In genomic region chr18:73980289-73980979, GRCh38 we compare ENCODE assay signal across 9 cellular contexts.
DNase-seq lines count a peak whose midpoint lies in the region; ATAC-seq, FAIRE-seq and TF ChIP-seq lines count a peak whose summit lies in the region.
"Had no signal": no experiment of that assay in that cellular context is flagged by ENCODE, and none has a peak within 500 bp of the region (broad histone marks: within the 10 kb centered on the region; RNA-seq: fewer than 3 reads in every experiment).

No MANE protein-coding gene starts in this region.

- DNase-seq in ELF-1 (ENCODE audit: low read depth, low spot score) (peak; percentile 52), MM.1S (no peak), K562 (ENCODE audit: extremely low read depth in 1 of 4, low spot score in 3 of 4) (peak in 3 of 4 experiments; percentile 9 to 29 (median 16)), mesenchymal stem cell (peak; percentile 54), C1 segment of cervical spinal cord (lab: John Stamatoyannopoulos, UW) (no peak), NK-92 (lab: John Stamatoyannopoulos, UW; ENCODE audit: unreplicated experiment) (no peak), left colon (no peak)

- H2AFZ ChIP-seq in MM.1S (ENCODE audit: low read length) (no peak overlapping the region), K562 (ENCODE audit: low read depth, low read length) (no peak overlapping the region), mesenchymal stem cell (ENCODE audit: low read depth, low read length) (no peak overlapping the region)

- ATAC-seq in K562: peak; percentile 75
- ATAC-seq in left colon: no peak
- no peak for ATAC-seq in GM21423 (IDR thresholded peaks at IDR 0.05; ENCODE audit: unreplicated experiment)

- TF ChIP-seq EP300 in K562 (IDR thresholded peaks at IDR 0.05; ENCODE audit: low read length): no peak

- H3K23ac ChIP-seq in mesenchymal stem cell (ENCODE audit: low read length in 2 of 2): no peak overlapping the region

- H3K4me2 ChIP-seq in MM.1S (ENCODE audit: low read depth, low read length) (no peak overlapping the region), K562 (ENCODE audit: insufficient read depth, low read length) (no peak overlapping the region), mesenchymal stem cell (ENCODE audit: low read length, poor library complexity, severe bottlenecking) (no peak overlapping the region)

- no peak overlapping the region for H3K4ac ChIP-seq in mesenchymal stem cell (ENCODE audit: low read depth in 1 of 2, low read length in 2 of 2)

- no peak overlapping the region for H2BK120ac ChIP-seq in mesenchymal stem cell (ENCODE audit: low read depth, low read length)

- peak overlapping the region; percentile 2 for H2BK15ac ChIP-seq in mesenchymal stem cell (ENCODE audit: low read depth, poor library complexity, severe bottlenecking)

- no peaks in the 10 kb centered on the region for H3K27me3 ChIP-seq in MM.1S (replicated peaks; ENCODE audit: insufficient read depth, low read length)
- no peaks in the 10 kb centered on the region for H3K27me3 ChIP-seq in K562 (ENCODE audit: control insufficient read depth in 2 of 2, insufficient read depth in 2 of 2, low read length in 2 of 2)
- H3K27me3 ChIP-seq in mesenchymal stem cell (ENCODE audit: control insufficient read depth in 1 of 2, insufficient read depth in 1 of 2, low read length in 2 of 2): no peaks in the 10 kb centered on the region

- H4K20me1 ChIP-seq in MM.1S (ENCODE audit: insufficient read depth, low read length): no peaks in the 10 kb centered on the region
- H4K20me1 ChIP-seq in K562 (replicated peaks; ENCODE audit: control insufficient read depth, insufficient read depth, low read length): no peaks in the 10 kb centered on the region

- H3K79me2 ChIP-seq in MM.1S (ENCODE audit: low read length) (no peaks in the 10 kb centered on the region), K562 (ENCODE audit: control insufficient read depth, insufficient read depth, low read length) (no peaks in the 10 kb centered on the region)

- in situ Hi-C loops in K562 (cut with MboI): no loop called here

- H2AK5ac ChIP-seq in mesenchymal stem cell (ENCODE audit: low read length, severe bottlenecking): no peak overlapping the region

- peak overlapping the region in 1 of 2 experiments; percentile 15 for H2BK12ac ChIP-seq in mesenchymal stem cell (ENCODE audit: low read length in 2 of 2)

- H3K4me1 ChIP-seq in MM.1S (ENCODE audit: low read length) (no peaks in the 10 kb centered on the region), K562 (replicated peaks in 1 of 2; ENCODE audit: control insufficient read depth in 2 of 2, insufficient read depth in 2 of 2, low read length in 2 of 2) (no peaks in the 10 kb centered on the region), mesenchymal stem cell (ENCODE audit: control insufficient read depth, insufficient read depth, low read depth, low read length) (no peaks in the 10 kb centered on the region)

- no peaks in the 10 kb centered on the region for H3K79me1 ChIP-seq in mesenchymal stem cell (replicated peaks; ENCODE audit: low read length, poor library complexity, severe bottlenecking)

- no peak overlapping the region for H4K91ac ChIP-seq in mesenchymal stem cell (ENCODE audit: low read length)

- no peak for TF ChIP-seq POLR2A in K562 (conservative IDR thresholded peaks at IDR 0.05)

- no peak overlapping the region for H3K14ac ChIP-seq in mesenchymal stem cell (ENCODE audit: low read length in 2 of 2)

- BruUV-seq in K562 (replicated peaks; lab: Mats Ljungman, UMichigan): no TSS peak

- no peak overlapping the region for H3K4me3 ChIP-seq in MM.1S (ENCODE audit: low read length)
- no peak overlapping the region for H3K4me3 ChIP-seq in K562
- H3K4me3 ChIP-seq in mesenchymal stem cell (ENCODE audit: insufficient read depth in 1 of 2, low read depth in 1 of 2, low read length in 2 of 2): no peak overlapping the region

- intact Hi-C loops in K562 (cut with micrococcal nuclease) (no loop called here), left colon (cut with DNase I, micrococcal nuclease) (no loop called here)

- H3K36me3 ChIP-seq in MM.1S (replicated peaks; ENCODE audit: insufficient read depth, low read length) (no peaks in the 10 kb centered on the region), K562 (ENCODE audit: control insufficient read depth, insufficient read depth, low read length) (no peaks in the 10 kb centered on the region), mesenchymal stem cell (ENCODE audit: control insufficient read depth in 1 of 2, insufficient read depth in 2 of 2, low read depth in 1 of 2, low read length in 2 of 2) (no peaks in the 10 kb centered on the region)

- no peaks in the 10 kb centered on the region for H3K9me2 ChIP-seq in MM.1S (replicated peaks; ENCODE audit: insufficient read depth, low read length)

- H3K9me1 ChIP-seq in K562 (ENCODE audit: control insufficient read depth, insufficient read depth, low read length): no peaks in the 10 kb centered on the region

- peak; percentile 10; the same call in 1 of the 2 replicates for TF ChIP-seq CTCF in MM.1S (IDR thresholded peaks at IDR 0.05; ENCODE audit: low read length)
- TF ChIP-seq CTCF in K562 (IDR thresholded peaks at IDR 0.05 in 2 of 3, conservative IDR thresholded peaks at IDR 0.05 in 1 of 3; ENCODE audit: insufficient read depth in 2 of 3, low read depth in 1 of 3, low read length in 3 of 3): peak; percentile 31 to 56 (median 52)

- H3K18ac ChIP-seq in mesenchymal stem cell (ENCODE audit: low read depth in 1 of 2, low read length in 2 of 2): peak overlapping the region in 1 of 2 experiments; percentile 5

- no peak for FAIRE-seq in K562 (lab: Jason Lieb, UNC)
- FAIRE-seq: frontal cortex had no signal

- no peaks in the 10 kb centered on the region for H3K9me3 ChIP-seq in MM.1S (replicated peaks; ENCODE audit: insufficient read depth, low read length)
- H3K9me3 ChIP-seq in K562 (replicated peaks; ENCODE audit: control insufficient read depth, insufficient read depth, low read depth, low read length): no peaks in the 10 kb centered on the region
- no peaks in the 10 kb centered on the region for H3K9me3 ChIP-seq in mesenchymal stem cell (ENCODE audit: control insufficient read depth, low read length)

- no peak overlapping the region for H3K9ac ChIP-seq in MM.1S (ENCODE audit: low read length)
- no peak overlapping the region for H3K9ac ChIP-seq in K562 (ENCODE audit: insufficient read depth in 1 of 2, low read depth in 2 of 2, low read length in 2 of 2)
- H3K9ac ChIP-seq in mesenchymal stem cell (ENCODE audit: low read length): no peak overlapping the region

- POLR2A ChIA-PET in K562 (lab: Yijun Ruan, JAX): no interaction called here

- CTCF ChIA-PET in K562 (lab: Yijun Ruan, JAX; ENCODE audit: low intra/inter-chr PET ratio): no interaction called here

- TF ChIP-seq RAD21 in K562 (CRISPR knock-in tag; conservative IDR thresholded peaks at IDR 0.05 in 1 of 2, IDR thresholded peaks at IDR 0.05 in 1 of 2): peak in 1 of 2 experiments; percentile 28; a peak in 2 of 4 replicates

- H2BK5ac ChIP-seq in mesenchymal stem cell (ENCODE audit: low read depth, low read length, poor library complexity, severe bottlenecking): no peak overlapping the region

- H3F3A ChIP-seq in MM.1S (ENCODE audit: insufficient read depth, low read length): no peaks in the 10 kb centered on the region

- H3K27ac ChIP-seq in MM.1S (ENCODE audit: low read length) (no peak overlapping the region), K562 (ENCODE audit: extremely low read depth, low read depth, low read length) (no peak overlapping the region), mesenchymal stem cell (ENCODE audit: low read length, poor library complexity, severe bottlenecking) (no peak overlapping the region)

- 4% methylated on average over 7 of the region's 9 CpGs for WGBS in K562 (ENCODE audit: insufficient coverage, low coverage, missing lambda C conversion rate)
- WGBS in mesenchymal stem cell: 74% methylated on average over 9 of the region's 9 CpGs

- no peak overlapping the region for H4K8ac ChIP-seq in mesenchymal stem cell (ENCODE audit: low read length)

TF ChIP-seq in K562, 482 proteins besides CTCF, POLR2A, EP300 and RAD21 (continues in another document):
- TF ChIP-seq ZNF695 (CRISPR knock-in tag; IDR thresholded peaks at IDR 0.05) (no peak), RNF2 (IDR thresholded peaks at IDR 0.05) (no peak), THRB (CRISPR knock-in tag; conservative IDR thresholded peaks at IDR 0.05) (no peak), ZZZ3 (IDR thresholded peaks at IDR 0.05) (no peak), ETV5 (CRISPR knock-in tag; IDR thresholded peaks at IDR 0.05; ENCODE audit: low read depth) (no peak), BDP1 (IDR thresholded peaks at IDR 0.05; ENCODE audit: insufficient read depth, insufficient read length) (no peak), SOX6 (IDR thresholded peaks at IDR 0.05) (no peak), ELF4 (CRISPR knock-in tag; IDR thresholded peaks at IDR 0.05) (no peak), HINFP (tag; conservative IDR thresholded peaks at IDR 0.05; ENCODE audit: low read depth) (no peak), YBX1 (IDR thresholded peaks at IDR 0.05) (no peak), SP2 (IDR thresholded peaks at IDR 0.05; ENCODE audit: extremely low read depth, low read depth, low read length, poor library complexity, severe bottlenecking) (no peak), NR1H2 (CRISPR knock-in tag; IDR thresholded peaks at IDR 0.05) (no peak)

Comparison
In these comparisons a context has a peak if more than half of its experiments do, and no peak if none do; other contexts are left out.
1. DNase-seq: peak in ELF-1 (single experiment), K562 (3 of 4) and mesenchymal stem cell (single experiment); none in MM.1S (single experiment), C1 segment of cervical spinal cord (0 of 14), NK-92 (single experiment) and left colon (0 of 2).